Comparison of ENCODE assay signal across 1 cellular context in the genomic region with DNA sequence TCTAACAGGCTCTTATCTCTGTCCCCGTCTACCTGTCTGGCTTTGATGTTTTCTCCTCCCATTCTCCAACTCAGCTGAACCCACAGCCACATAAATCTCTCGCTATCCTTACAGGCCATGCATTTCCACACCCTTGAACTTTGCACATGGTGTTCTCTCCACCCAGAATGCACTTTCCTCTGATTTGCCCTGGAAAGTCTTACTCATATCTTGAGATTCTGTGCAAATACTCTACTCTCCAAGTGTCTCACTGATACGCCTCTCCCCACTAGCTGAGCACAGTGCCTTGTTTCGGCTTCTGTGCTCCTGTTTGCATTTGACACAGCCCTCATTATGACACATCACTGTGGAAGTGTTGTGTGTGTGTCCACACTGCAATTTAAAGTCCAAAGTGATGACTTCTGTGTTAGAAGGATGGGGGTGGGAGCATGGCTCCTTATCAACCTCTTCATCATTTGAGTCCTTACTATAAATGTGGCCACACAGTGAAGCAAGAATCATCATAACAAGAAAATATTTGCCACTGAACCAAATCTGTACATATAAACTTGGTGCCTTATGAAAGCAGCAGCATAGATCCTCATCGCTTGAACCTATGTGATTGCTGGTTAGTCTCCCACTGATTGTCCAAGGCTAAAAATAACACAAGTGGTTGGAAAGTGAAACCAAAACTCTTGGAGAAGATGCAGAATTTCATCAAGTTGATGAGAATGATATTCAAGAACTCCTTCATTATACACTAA.
A peak's percentile ranks its signal among the peaks of the same experiment; 100 is the strongest.
TF ChIP-seq lines count a peak whose summit lies in the region.

No MANE protein-coding gene starts in this region.

TF ChIP-seq in K562, 482 proteins besides CTCF, POLR2A, EP300 and RAD21 (continued from another document and continues in another):
- TF ChIP-seq YY1 (IDR thresholded peaks at IDR 0.05; ENCODE audit: borderline replicate concordance in 1 of 3, control insufficient read depth in 1 of 3, extremely low read depth in 1 of 3, insufficient read depth in 3 of 3, insufficient read length in 1 of 3, insufficient replicate concordance in 2 of 3, low read depth in 1 of 3, low read length in 2 of 3), result no peak
- TF ChIP-seq MED1 (CRISPR knock-in tag; IDR thresholded peaks at IDR 0.05; ENCODE audit: borderline replicate concordance), result no peak
- TF ChIP-seq FOXP4 (CRISPR knock-in tag; IDR thresholded peaks at IDR 0.05; ENCODE audit: borderline replicate concordance), result no peak
- TF ChIP-seq TEAD2 (tag; IDR thresholded peaks at IDR 0.05), result no peak
- no peak for TF ChIP-seq ERF (CRISPR knock-in tag; IDR thresholded peaks at IDR 0.05)
- TF ChIP-seq TBL1XR1 (IDR thresholded peaks at IDR 0.05; ENCODE audit: low read length in 2 of 2), result no peak
- TF ChIP-seq, protein P1, sequence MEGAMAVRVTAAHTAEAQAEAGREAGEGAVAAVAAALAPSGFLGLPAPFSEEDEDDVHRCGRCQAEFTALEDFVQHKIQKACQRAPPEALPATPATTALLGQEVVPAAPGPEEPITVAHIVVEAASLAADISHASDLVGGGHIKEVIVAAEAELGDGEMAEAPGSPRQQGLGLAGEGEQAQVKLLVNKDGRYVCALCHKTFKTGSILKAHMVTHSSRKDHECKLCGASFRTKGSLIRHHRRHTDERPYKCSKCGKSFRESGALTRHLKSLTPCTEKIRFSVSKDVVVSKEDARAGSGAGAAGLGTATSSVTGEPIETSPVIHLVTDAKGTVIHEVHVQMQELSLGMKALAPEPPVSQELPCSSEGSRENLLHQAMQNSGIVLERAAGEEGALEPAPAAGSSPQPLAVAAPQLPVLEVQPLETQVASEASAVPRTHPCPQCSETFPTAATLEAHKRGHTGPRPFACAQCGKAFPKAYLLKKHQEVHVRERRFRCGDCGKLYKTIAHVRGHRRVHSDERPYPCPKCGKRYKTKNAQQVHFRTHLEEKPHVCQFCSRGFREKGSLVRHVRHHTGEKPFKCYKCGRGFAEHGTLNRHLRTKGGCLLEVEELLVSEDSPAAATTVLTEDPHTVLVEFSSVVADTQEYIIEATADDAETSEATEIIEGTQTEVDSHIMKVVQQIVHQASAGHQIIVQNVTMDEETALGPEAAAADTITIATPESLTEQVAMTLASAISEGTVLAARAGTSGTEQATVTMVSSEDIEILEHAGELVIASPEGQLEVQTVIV (CRISPR knock-in tag; IDR thresholded peaks at IDR 0.05; ENCODE audit: borderline replicate concordance), result no peak
- TF ChIP-seq ZBED1 (IDR thresholded peaks at IDR 0.05), result no peak
- TF ChIP-seq, protein P2, sequence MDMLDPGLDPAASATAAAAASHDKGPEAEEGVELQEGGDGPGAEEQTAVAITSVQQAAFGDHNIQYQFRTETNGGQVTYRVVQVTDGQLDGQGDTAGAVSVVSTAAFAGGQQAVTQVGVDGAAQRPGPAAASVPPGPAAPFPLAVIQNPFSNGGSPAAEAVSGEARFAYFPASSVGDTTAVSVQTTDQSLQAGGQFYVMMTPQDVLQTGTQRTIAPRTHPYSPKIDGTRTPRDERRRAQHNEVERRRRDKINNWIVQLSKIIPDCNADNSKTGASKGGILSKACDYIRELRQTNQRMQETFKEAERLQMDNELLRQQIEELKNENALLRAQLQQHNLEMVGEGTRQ (CRISPR knock-in tag; IDR thresholded peaks at IDR 0.05), result no peak
- TF ChIP-seq VEZF1 (CRISPR knock-in tag; IDR thresholded peaks at IDR 0.05), result no peak
- TF ChIP-seq TCF7 (IDR thresholded peaks at IDR 0.05; ENCODE audit: borderline replicate concordance), result no peak
- TF ChIP-seq JUN (IDR thresholded peaks at IDR 0.05; ENCODE audit: borderline replicate concordance, low read depth, low read length), result no peak
- TF ChIP-seq JUN (CRISPR knock-in tag; IDR thresholded peaks at IDR 0.05; ENCODE audit: borderline replicate concordance), result no peak
- no peak for TF ChIP-seq RBM22 (IDR thresholded peaks at IDR 0.05; ENCODE audit: low read depth, low read length, poor library complexity, severe bottlenecking)
- no peak for TF ChIP-seq ADNP (tag; IDR thresholded peaks at IDR 0.05)
- TF ChIP-seq SREBF1 (IDR thresholded peaks at IDR 0.05; ENCODE audit: borderline replicate concordance, low read depth, low read length), result no peak
- no peak for TF ChIP-seq SMAD2 (IDR thresholded peaks at IDR 0.05; ENCODE audit: low read depth, low read length)
- TF ChIP-seq ARID1B (IDR thresholded peaks at IDR 0.05), result peak; percentile 46; the same call in 1 of the 2 replicates
- TF ChIP-seq KDM4B (IDR thresholded peaks at IDR 0.05; ENCODE audit: borderline replicate concordance in 2 of 2, low read depth in 1 of 2), result no peak
- TF ChIP-seq ZNF384 (IDR thresholded peaks at IDR 0.05; ENCODE audit: low read depth, low read length), result no peak
- TF ChIP-seq ARNT (IDR thresholded peaks at IDR 0.05), result no peak
- no peak for TF ChIP-seq MXD1 (CRISPR knock-in tag; IDR thresholded peaks at IDR 0.05; ENCODE audit: borderline replicate concordance, poor library complexity, severe bottlenecking)
- 0 out of 2 replicates have a peak, but pooled peaks have one; percentile 39 for TF ChIP-seq DPF2 (IDR thresholded peaks at IDR 0.05)
- TF ChIP-seq BACH1 (tag; IDR thresholded peaks at IDR 0.05), result no peak
- TF ChIP-seq PTBP1 (IDR thresholded peaks at IDR 0.05; ENCODE audit: low read depth, low read length), result no peak
- TF ChIP-seq, protein P3, sequence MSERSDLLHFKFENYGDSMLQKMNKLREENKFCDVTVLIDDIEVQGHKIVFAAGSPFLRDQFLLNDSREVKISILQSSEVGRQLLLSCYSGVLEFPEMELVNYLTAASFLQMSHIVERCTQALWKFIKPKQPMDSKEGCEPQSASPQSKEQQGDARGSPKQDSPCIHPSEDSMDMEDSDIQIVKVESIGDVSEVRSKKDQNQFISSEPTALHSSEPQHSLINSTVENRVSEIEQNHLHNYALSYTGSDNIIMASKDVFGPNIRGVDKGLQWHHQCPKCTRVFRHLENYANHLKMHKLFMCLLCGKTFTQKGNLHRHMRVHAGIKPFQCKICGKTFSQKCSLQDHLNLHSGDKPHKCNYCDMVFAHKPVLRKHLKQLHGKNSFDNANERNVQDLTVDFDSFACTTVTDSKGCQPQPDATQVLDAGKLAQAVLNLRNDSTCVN (CRISPR knock-in tag; IDR thresholded peaks at IDR 0.05), result no peak
- TF ChIP-seq ZEB2 (IDR thresholded peaks at IDR 0.05), result peak; percentile 77
- no peak for TF ChIP-seq PBX2 (CRISPR knock-in tag; IDR thresholded peaks at IDR 0.05; ENCODE audit: low read depth)
- peak; percentile 30; the same call in 1 of the 2 replicates for TF ChIP-seq PBX2 (tag; conservative IDR thresholded peaks at IDR 0.05; ENCODE audit: low read depth)
- no peak for TF ChIP-seq HDAC8 (tag; IDR thresholded peaks at IDR 0.05)
- TF ChIP-seq RBBP5 (IDR thresholded peaks at IDR 0.05; ENCODE audit: borderline replicate concordance, insufficient read depth, low read length, poor library complexity, severe bottlenecking), result no peak
- TF ChIP-seq MEIS2 (IDR thresholded peaks at IDR 0.05; ENCODE audit: partially characterized antibody), result peak; percentile 71
- TF ChIP-seq MAFK (IDR thresholded peaks at IDR 0.05; ENCODE audit: low read length), result no peak
- TF ChIP-seq CEBPB (tag; IDR thresholded peaks at IDR 0.05), result no peak
- TF ChIP-seq ZNF165 (CRISPR knock-in tag; IDR thresholded peaks at IDR 0.05; ENCODE audit: borderline replicate concordance), result no peak
- TF ChIP-seq MTA2 (IDR thresholded peaks at IDR 0.05; ENCODE audit: low read depth), result no peak
- peak; percentile 66 for TF ChIP-seq CBFA2T3 (IDR thresholded peaks at IDR 0.05)
- TF ChIP-seq BCOR (IDR thresholded peaks at IDR 0.05), result no peak
- no peak for TF ChIP-seq SRSF1 (IDR thresholded peaks at IDR 0.05; ENCODE audit: low read depth, low read length)
- TF ChIP-seq LEF1 (IDR thresholded peaks at IDR 0.05), result peak; percentile 75; the same call in 1 of the 2 replicates
- no peak for TF ChIP-seq MCM5 (IDR thresholded peaks at IDR 0.05; ENCODE audit: low read depth)
- TF ChIP-seq ZNF12 (CRISPR knock-in tag; IDR thresholded peaks at IDR 0.05), result no peak
- no peak for TF ChIP-seq ZBTB43 (CRISPR knock-in tag; IDR thresholded peaks at IDR 0.05)
- no peak for TF ChIP-seq ATF1 (CRISPR knock-in tag; IDR thresholded peaks at IDR 0.05)
- TF ChIP-seq ATF1 (tag; IDR thresholded peaks at IDR 0.05), result no peak
- TF ChIP-seq NFATC3 (IDR thresholded peaks at IDR 0.05), result no peak
- TF ChIP-seq XRCC3 (IDR thresholded peaks at IDR 0.05), result no peak
- TF ChIP-seq ZKSCAN8 (CRISPR knock-in tag; IDR thresholded peaks at IDR 0.05), result no peak
- TF ChIP-seq HOMEZ (CRISPR knock-in tag; IDR thresholded peaks at IDR 0.05), result no peak
- TF ChIP-seq ZNF740 (CRISPR knock-in tag; IDR thresholded peaks at IDR 0.05), result no peak
- no peak for TF ChIP-seq ZNF740 (tag; IDR thresholded peaks at IDR 0.05)
- no peak for TF ChIP-seq NRF1 (conservative IDR thresholded peaks at IDR 0.05 in 1 of 2, IDR thresholded peaks at IDR 0.05 in 1 of 2)
- TF ChIP-seq HDAC6 (IDR thresholded peaks at IDR 0.05; ENCODE audit: low read depth, low read length), result no peak
